ENCODE assay signal across 37 cellular contexts in the genomic region with DNA sequence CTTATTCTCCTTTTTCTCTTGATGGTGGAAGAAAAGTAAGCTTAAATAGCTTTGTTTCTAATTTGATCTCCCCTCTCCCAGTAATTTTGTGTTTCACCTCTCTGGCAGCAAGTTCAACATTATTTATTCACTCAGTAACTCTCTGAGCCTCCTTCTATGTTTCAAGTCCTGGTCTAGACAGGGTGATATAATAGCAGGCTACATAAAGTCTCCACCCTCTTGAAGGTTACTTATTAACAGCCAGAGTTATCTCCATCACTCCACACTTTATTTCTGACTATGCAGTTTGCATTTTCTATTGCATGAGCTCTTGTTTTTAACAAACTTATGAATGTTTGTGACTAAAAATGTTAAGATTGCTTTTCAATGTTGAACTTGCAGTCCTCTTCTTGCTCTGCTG. TPM values are rescaled to one million over a fixed set of nuclear protein-coding genes. Genes with fewer than 3 reads are reported as not detected.
"Had no signal": no experiment of that assay in that cellular context is flagged by ENCODE, and none has a peak within 500 bp of the region (broad histone marks: within the 10 kb centered on the region; RNA-seq: fewer than 3 reads in every experiment).

No MANE protein-coding gene starts in this region.

- DNase-seq: activated CD4-positive, alpha-beta memory T cell treated with anti-CD3 and anti-CD28 coated beads for 36 hours; activated CD4-positive, alpha-beta T cell treated with anti-CD3 and anti-CD28 coated beads for 36 hours; activated CD4-positive, alpha-beta T cell treated with anti-CD3 and anti-CD28 coated beads, Interleukin-2, amount 10 ng/mL, durations not matched to agents 24 days and 14 days; activated CD4-positive, CD25-positive, alpha-beta regulatory T cell; activated CD4-positive, CD25-positive, alpha-beta regulatory T cell treated with anti-CD3 and anti-CD28 coated beads, Interleukin-2, amount 50 U/mL, for 72 hours; activated CD8-positive, alpha-beta memory T cell treated with anti-CD3 and anti-CD28 coated beads, Interleukin-2, amount 10 ng/mL, durations not matched to agents 7 days and 5 days; activated CD8-positive, alpha-beta memory T cell treated with anti-CD3 and anti-CD28 coated beads, Interleukin-2, amount 50 U/mL, for 4 hours; activated CD8-positive, alpha-beta T cell treated with anti-CD3 and anti-CD28 coated beads, Interleukin-2, amount 10 ng/mL, durations not matched to agents 7 days and 5 days; activated effector memory CD4-positive, alpha-beta T cell treated with anti-CD3 and anti-CD28 coated beads, Interleukin-2, amount 50 U/mL, for 16 hours; activated naive CD4-positive, alpha-beta T cell treated with anti-CD3 and anti-CD28 coated beads for 36 hours; activated naive CD8-positive, alpha-beta T cell treated with anti-CD3 and anti-CD28 coated beads for 36 hours; activated naive CD8-positive, alpha-beta T cell treated with anti-CD3 and anti-CD28 coated beads, Interleukin-2, amount 50 U/mL, for 24 hours; activated T-cell treated with anti-CD3 and anti-CD28 coated beads, Interleukin-2, amount 50 U/mL, for 1 hour; activated T-cell treated with anti-CD3 and anti-CD28 coated beads, Interleukin-2, amount 50 U/mL, for 48 hours; adrenal gland; aorta; central memory CD4-positive, alpha-beta T cell; cerebellar nuclear complex; colonic mucosa; effector CD8-positive, alpha-beta T cell; esophagus squamous epithelium; glutamatergic neuron; heart left ventricle; T-helper 1 cell; T-helper 17 cell; T1000; WERI-Rb-1 had no signal

- ATAC-seq: activated CD4-positive, alpha-beta T cell treated with anti-CD3 and anti-CD28 coated beads for 36 hours; activated CD8-positive, alpha-beta memory T cell treated with anti-CD3 and anti-CD28 coated beads, Interleukin-2, amount 10 ng/mL, durations not matched to agents 7 days and 5 days; activated CD8-positive, alpha-beta T cell treated with anti-CD3 and anti-CD28 coated beads, Interleukin-2, amount 10 ng/mL, durations not matched to agents 7 days and 5 days; activated naive CD8-positive, alpha-beta T cell treated with anti-CD3 and anti-CD28 coated beads, Interleukin-2, amount 50 U/mL, for 24 hours; heart left ventricle; T-helper 17 cell had no signal

RNA-seq across cellular contexts. Expression of a gene that starts 17.8 kb away (rescaled TPM):
- total RNA-seq: activated CD4-positive, alpha-beta memory T cell treated with anti-CD3 and anti-CD28 coated beads for 36 hours; activated CD4-positive, alpha-beta T cell treated with anti-CD3 and anti-CD28 coated beads for 36 hours; activated CD4-positive, alpha-beta T cell treated with anti-CD3 and anti-CD28 coated beads, Interleukin-2, amount 10 ng/mL, durations not matched to agents 24 days and 14 days; activated CD8-positive, alpha-beta memory T cell treated with anti-CD3 and anti-CD28 coated beads for 36 hours; activated CD8-positive, alpha-beta memory T cell treated with anti-CD3 and anti-CD28 coated beads, Interleukin-2, amount 10 ng/mL, durations not matched to agents 7 days and 5 days; activated naive CD4-positive, alpha-beta T cell treated with anti-CD3 and anti-CD28 coated beads for 36 hours; activated naive CD8-positive, alpha-beta T cell treated with anti-CD3 and anti-CD28 coated beads for 36 hours; activated T-helper 1 cell treated with anti-CD3 and anti-CD28 coated beads, Interleukin-12 subunit alpha, Interleukin-12 subunit beta, Interleukin-2, Interleukin-4 antibody, amounts not matched to agents 30 ng/mL and 10 ng/mL and 1 ng/mL, durations not matched to agents 14 hours and 24 hours and 36 hours; activated T-helper 2 cell treated with anti-CD3 and anti-CD28 coated beads, Interferon-gamma antibody, Interleukin-2, Interleukin-4, amounts not matched to agents 10 μg/mL and 5 μg/mL and 100 μg/mL, durations not matched to agents 14 hours and 24 hours and 36 hours had no signal

RNA-seq across cellular contexts. Expression of a gene that starts 51.5 kb away (rescaled TPM):
- total RNA-seq: activated CD4-positive, alpha-beta memory T cell treated with anti-CD3 and anti-CD28 coated beads for 36 hours; activated CD4-positive, alpha-beta T cell treated with anti-CD3 and anti-CD28 coated beads for 36 hours; activated CD4-positive, alpha-beta T cell treated with anti-CD3 and anti-CD28 coated beads, Interleukin-2, amount 10 ng/mL, durations not matched to agents 24 days and 14 days; activated CD8-positive, alpha-beta memory T cell treated with anti-CD3 and anti-CD28 coated beads for 36 hours; activated CD8-positive, alpha-beta memory T cell treated with anti-CD3 and anti-CD28 coated beads, Interleukin-2, amount 10 ng/mL, durations not matched to agents 7 days and 5 days; activated CD8-positive, alpha-beta T cell treated with anti-CD3 and anti-CD28 coated beads, Interleukin-2, amount 10 ng/mL, durations not matched to agents 7 days and 5 days; activated naive CD4-positive, alpha-beta T cell treated with anti-CD3 and anti-CD28 coated beads for 36 hours; activated naive CD8-positive, alpha-beta T cell treated with anti-CD3 and anti-CD28 coated beads for 36 hours; activated T-helper 1 cell treated with anti-CD3 and anti-CD28 coated beads, Interleukin-12 subunit alpha, Interleukin-12 subunit beta, Interleukin-2, Interleukin-4 antibody, amounts not matched to agents 30 ng/mL and 10 ng/mL and 1 ng/mL, durations not matched to agents 14 hours and 24 hours and 36 hours; activated T-helper 2 cell treated with anti-CD3 and anti-CD28 coated beads, Interferon-gamma antibody, Interleukin-2, Interleukin-4, amounts not matched to agents 10 μg/mL and 5 μg/mL and 100 μg/mL, durations not matched to agents 14 hours and 24 hours and 36 hours; adrenal gland; aorta; breast epithelium; cardiac muscle cell; colonic mucosa; dermis microvascular lymphatic vessel endothelial cell; endothelial cell of umbilical vein; esophagus squamous epithelium; fibroblast of lung; fibroblast of villous mesenchyme; frontal cortex; heart left ventricle; T-helper 17 cell had no signal
